Comparison of ENCODE assay signal across 15 cellular contexts in genomic region chr17:31289790-31290189, GRCh38. TPM values are rescaled to one million over a fixed set of nuclear protein-coding genes. Genes with fewer than 3 reads are reported as not detected.
A peak's percentile ranks its signal among the peaks of the same experiment; 100 is the strongest.
DNase-seq lines count a peak whose midpoint lies in the region; ATAC-seq and TF ChIP-seq lines count a peak whose summit lies in the region.
"Had no signal": no experiment of that assay in that cellular context is flagged by ENCODE, and none has a peak within 500 bp of the region (broad histone marks: within the 10 kb centered on the region; RNA-seq: fewer than 3 reads in every experiment).

No MANE protein-coding gene starts in this region.

- peak overlapping the region; percentile 49 for H3K9ac ChIP-seq in skeletal muscle satellite cell (ENCODE audit: low read depth, low read length)

- H3K4me1 Mint-ChIP-seq in Calu3 (ENCODE audit: low read depth, unreplicated experiment) (no peaks in the 10 kb centered on the region), mesothelial cell of epicardium (peaks cover 3% of the 10 kb centered on the region)
- H3K4me1 Mint-ChIP-seq in dendritic cell treated with granulocyte-macrophage colony-stimulating factor and Interleukin-4, amounts not matched to agents 40 ng/mL and 50 ng/mL, for 4 days (ENCODE audit: low read depth), result peaks cover 6% of the 10 kb centered on the region

- H3K36me3 ChIP-seq in skeletal muscle satellite cell (ENCODE audit: insufficient read depth, low read length), result no peaks in the 10 kb centered on the region

- H3K4me3 Mint-ChIP-seq in Calu3 (ENCODE audit: low read depth, unreplicated experiment), result no peak overlapping the region
- no peak overlapping the region for H3K4me3 Mint-ChIP-seq in dendritic cell treated with granulocyte-macrophage colony-stimulating factor and Interleukin-4, amounts not matched to agents 40 ng/mL and 50 ng/mL, for 4 days
- no peak overlapping the region for H3K4me3 Mint-ChIP-seq in mesothelial cell of epicardium

- no peaks in the 10 kb centered on the region for H3K9me3 ChIP-seq in skeletal muscle satellite cell (replicated peaks; ENCODE audit: low read length)
- H3K9me3 ChIP-seq: Caco-2 had no signal

- intact Hi-C loops in Calu3 (cut with micrococcal nuclease; ENCODE audit: unreplicated experiment), result no loop called here
- intact Hi-C loops in dendritic cell treated with granulocyte-macrophage colony-stimulating factor and Interleukin-4, amounts not matched to agents 40 ng/mL and 50 ng/mL, for 4 days (cut with micrococcal nuclease), result no loop called here

- CTCF ChIA-PET in Calu3 (lab: Charles Lee), result no interaction called here

- peaks cover 16% of the 10 kb centered on the region for H3K4me1 ChIP-seq in skeletal muscle satellite cell (ENCODE audit: control insufficient read depth, insufficient read depth, low read length)
- H3K4me1 ChIP-seq: Caco-2 had no signal

- H3K27me3 Mint-ChIP-seq in Calu3 (ENCODE audit: unreplicated experiment) (no peaks in the 10 kb centered on the region), mesothelial cell of epicardium (ENCODE audit: low read depth) (no peaks in the 10 kb centered on the region)
- no peaks in the 10 kb centered on the region for H3K27me3 Mint-ChIP-seq in dendritic cell treated with granulocyte-macrophage colony-stimulating factor and Interleukin-4, amounts not matched to agents 40 ng/mL and 50 ng/mL, for 4 days

- peak overlapping the region; percentile 59 for H3K4me2 ChIP-seq in skeletal muscle satellite cell (ENCODE audit: low read length)

- H3K27ac Mint-ChIP-seq in Calu3 (ENCODE audit: unreplicated experiment), result peak overlapping the region; percentile 15
- peak overlapping the region; percentile 56 for H3K27ac Mint-ChIP-seq in dendritic cell treated with granulocyte-macrophage colony-stimulating factor and Interleukin-4, amounts not matched to agents 40 ng/mL and 50 ng/mL, for 4 days
- no peak overlapping the region for H3K27ac Mint-ChIP-seq in mesothelial cell of epicardium

- no peak for ATAC-seq in HG03095 (IDR thresholded peaks at IDR 0.05; ENCODE audit: unreplicated experiment)
- ATAC-seq: Right ventricle myocardium inferior had no signal

- H3K36me3 Mint-ChIP-seq in Calu3 (ENCODE audit: insufficient read depth, unreplicated experiment) (no peaks in the 10 kb centered on the region), mesothelial cell of epicardium (peaks cover 19% of the 10 kb centered on the region)
- H3K36me3 Mint-ChIP-seq in dendritic cell treated with granulocyte-macrophage colony-stimulating factor and Interleukin-4, amounts not matched to agents 40 ng/mL and 50 ng/mL, for 4 days (ENCODE audit: low read depth), result peaks cover 6% of the 10 kb centered on the region

- H3K4me3 ChIP-seq in skeletal muscle satellite cell (ENCODE audit: low read length), result no peak overlapping the region
- H3K4me3 ChIP-seq: SK-N-MC had no signal

- no TSS peak for BruUV-seq in Calu3 (replicated peaks; lab: Mats Ljungman, UMichigan)

- no peaks in the 10 kb centered on the region for H3K9me3 Mint-ChIP-seq in Calu3 (ENCODE audit: low read depth, unreplicated experiment)
- H3K9me3 Mint-ChIP-seq in dendritic cell treated with granulocyte-macrophage colony-stimulating factor and Interleukin-4, amounts not matched to agents 40 ng/mL and 50 ng/mL, for 4 days, result no peaks in the 10 kb centered on the region
- no peaks in the 10 kb centered on the region for H3K9me3 Mint-ChIP-seq in mesothelial cell of epicardium

- no peaks in the 10 kb centered on the region for H3K27me3 ChIP-seq in skeletal muscle satellite cell (ENCODE audit: control insufficient read depth, insufficient read depth, low read length)

- DNase-seq in Calu3 (no peak), HCEC 1CT (peak; percentile 60), NCI-H1694 (lab: John Stamatoyannopoulos, UW) (no peak), mesothelial cell of epicardium (ENCODE audit: low spot score in 2 of 2, unreplicated experiment in 2 of 2) (no peak)
- DNase-seq: Caco-2, H7, Kasumi-1, NCI-H1105, NCI-H2081 treated with DMSO at 0.1 percent for 48 hours, NCI-H446 treated with DMSO at 0.1 percent for 48 hours had no signal

- TF ChIP-seq CTCF in Calu3 (IDR thresholded peaks at IDR 0.05; ENCODE audit: unreplicated experiment) (no peak), mesothelial cell of epicardium (IDR thresholded peaks at IDR 0.05; ENCODE audit: unreplicated experiment) (no peak)

RNA-seq across cellular contexts. Expression of gene OMG, which starts 7.2 kb away (rescaled TPM):
- total RNA-seq in Calu3 (2022), result not detected in 2 replicates
- total RNA-seq in skeletal muscle satellite cell (2012; rRNA removed), result under 0.01 TPM in 1 of 2 replicates, not detected in the other
- not detected in 3 replicates for total RNA-seq in mesothelial cell of epicardium
- total RNA-seq: Caco-2, H7, Right ventricle myocardium inferior had no signal

RNA-seq across cellular contexts. Expression of gene EVI2B, which starts 24.1 kb away (rescaled TPM):
- total RNA-seq in Calu3 (2022) (not detected in 2 replicates), mesothelial cell of epicardium (not detected in 3 replicates)
- 0.44 and 1.5 TPM in 2 replicates for total RNA-seq in skeletal muscle satellite cell (2012; rRNA removed)
- total RNA-seq: Caco-2, H7 had no signal

RNA-seq across cellular contexts. Expression of gene EVI2A, which starts 31.6 kb away (rescaled TPM):
- not detected in 2 replicates for total RNA-seq in Calu3 (2022)
- 2.4 and 6.6 TPM in 2 replicates for total RNA-seq in skeletal muscle satellite cell (2012; rRNA removed)
- not detected in 3 replicates for total RNA-seq in mesothelial cell of epicardium
- total RNA-seq: Caco-2, H7 had no signal
